11 cellular contexts compared by ENCODE assay signal in the genomic region with DNA sequence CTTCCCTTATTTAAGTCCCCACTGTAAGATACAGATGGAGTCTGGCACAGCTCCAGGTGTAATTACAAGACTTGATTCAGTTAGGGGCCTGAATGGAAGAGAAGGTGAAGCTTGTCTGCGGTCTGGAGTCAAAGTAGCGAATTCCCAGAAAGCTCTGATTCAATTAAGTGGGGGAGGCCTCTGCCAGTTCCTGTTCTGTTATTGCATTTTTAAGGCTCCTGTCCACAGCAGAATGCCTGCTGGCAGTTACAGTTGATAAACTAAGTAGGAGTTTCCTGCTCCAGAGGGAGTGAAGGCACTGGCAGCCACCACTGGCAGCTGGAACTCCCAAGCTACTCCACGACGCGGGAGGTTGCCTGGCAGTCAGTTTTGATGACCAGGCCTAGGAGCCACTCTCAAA.
DNase-seq lines count a peak whose midpoint lies in the region; ATAC-seq and TF ChIP-seq lines count a peak whose summit lies in the region.
"Had no signal": no experiment of that assay in that cellular context is flagged by ENCODE, and none has a peak within 500 bp of the region (broad histone marks: within the 10 kb centered on the region; RNA-seq: fewer than 3 reads in every experiment).

No MANE protein-coding gene starts in this region.

- WGBS in testis, 2 donors, result 14 to 40% methylated on average over 5 of the region's 5 CpGs

- no peaks in the 10 kb centered on the region for H3K4me1 ChIP-seq in cardiac muscle cell (ENCODE audit: low read depth)
- peaks cover 4% of the 10 kb centered on the region for H3K4me1 ChIP-seq in testis

- H3K27ac ChIP-seq in cardiac muscle cell, result peak overlapping the region; percentile 55
- no peak overlapping the region for H3K27ac ChIP-seq in testis

- intact Hi-C loops in Right ventricle myocardium inferior (cut with DNase I), result no loop called here
- intact Hi-C loops in testis (cut with DNase I; ENCODE audit: low total_unique reads), result no loop called here

- H3K36me3 ChIP-seq in cardiac muscle cell (no peaks in the 10 kb centered on the region), testis (ENCODE audit: low read depth, missing control alignments) (no peaks in the 10 kb centered on the region), H7 (replicated peaks; ENCODE audit: control insufficient read depth, insufficient read depth, low read length) (no peaks in the 10 kb centered on the region)

- DNase-seq in cardiac muscle cell (ENCODE audit: low read depth in 1 of 2, low spot score in 1 of 2) (peak; percentile 27 to 77), Right ventricle myocardium inferior (ENCODE audit: missing footprints) (no peak), SK-N-DZ (ENCODE audit: low spot score) (peak; percentile 99), inferior parietal cortex (ENCODE audit: extremely low spot score) (peak; percentile 58), testis (peak; percentile 83), H7 (no peak)
- DNase-seq in activated CD4-positive, alpha-beta T cell treated with anti-CD3 and anti-CD28 coated beads, Interleukin-2, amount 50 U/mL, for 1 hour, result no peak
- DNase-seq: activated CD4-positive, alpha-beta T cell treated with anti-CD3 and anti-CD28 coated beads for 4 hours; GDM1; mesenchymal stem cell had no signal

- TF ChIP-seq CTCF in cardiac muscle cell (IDR thresholded peaks at IDR 0.05; ENCODE audit: low read depth, low read length) (no peak), testis (IDR thresholded peaks at IDR 0.05) (no peak)

- ATAC-seq in Right ventricle myocardium inferior (no peak), HG02981 (IDR thresholded peaks at IDR 0.05; ENCODE audit: unreplicated experiment) (no peak)

- H3K9me3 ChIP-seq in cardiac muscle cell (ENCODE audit: low read depth) (no peaks in the 10 kb centered on the region), testis (no peaks in the 10 kb centered on the region)

- H3K27me3 ChIP-seq in cardiac muscle cell, result no peaks in the 10 kb centered on the region
- no peaks in the 10 kb centered on the region for H3K27me3 ChIP-seq in testis
- no peaks in the 10 kb centered on the region for H3K27me3 ChIP-seq in H7 (ENCODE audit: control insufficient read depth, insufficient read depth, low read length)

- no peak for TF ChIP-seq POLR2A in testis (IDR thresholded peaks at IDR 0.05)

- no peak overlapping the region for H3K4me3 ChIP-seq in cardiac muscle cell
- H3K4me3 ChIP-seq in testis, result no peak overlapping the region
- no peak overlapping the region for H3K4me3 ChIP-seq in H7 (ENCODE audit: insufficient read depth, low read depth, low read length)

Comparison
In these comparisons a context has a peak if more than half of its experiments do, and no peak if none do; other contexts are left out.
1. DNase-seq: peak in cardiac muscle cell (2 of 2), SK-N-DZ (single experiment), inferior parietal cortex (single experiment) and testis (single experiment); none in Right ventricle myocardium inferior (single experiment), activated CD4-positive, alpha-beta T cell treated with anti-CD3 and anti-CD28 coated beads, Interleukin-2, amount 50 U/mL, for 1 hour (single experiment) and H7 (single experiment).